Comparison of ENCODE assay signal across 16 cellular contexts in the genomic region with DNA sequence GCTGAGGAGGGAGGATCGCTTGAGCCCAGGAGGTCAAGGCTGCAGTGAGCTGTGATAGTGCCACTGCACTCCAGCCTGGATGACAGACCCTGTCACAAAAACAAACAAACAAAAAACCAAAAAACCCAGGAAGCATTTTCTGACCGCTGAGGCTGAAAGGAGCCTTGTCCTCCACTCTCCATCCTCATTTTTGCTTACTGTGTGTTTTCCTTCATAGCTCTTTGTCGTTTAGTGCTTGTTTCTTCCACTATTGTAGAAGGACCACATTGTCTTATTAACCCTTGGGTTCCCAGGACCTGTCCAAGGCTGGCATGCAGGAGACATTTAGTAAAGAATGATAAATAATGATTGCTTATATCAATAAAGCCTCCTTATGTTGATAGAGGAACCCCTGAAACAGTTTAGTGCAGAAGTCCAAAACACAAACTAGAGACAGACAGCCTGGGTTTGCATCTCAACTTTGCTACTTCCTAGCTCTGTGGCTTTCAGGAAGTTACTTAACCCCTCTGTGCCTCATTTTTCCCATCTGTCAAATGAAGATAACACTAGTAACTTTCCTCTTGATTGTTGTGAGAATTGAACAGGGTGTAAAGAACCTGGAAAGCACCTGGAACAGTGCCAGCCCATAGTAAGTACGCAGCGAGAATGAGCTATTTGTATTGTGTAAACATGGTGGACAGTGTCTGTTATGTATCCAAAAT.
DNase-seq lines count a peak whose midpoint lies in the region; ATAC-seq, FAIRE-seq and TF ChIP-seq lines count a peak whose summit lies in the region.
"Had no signal": no experiment of that assay in that cellular context is flagged by ENCODE, and none has a peak within 500 bp of the region (broad histone marks: within the 10 kb centered on the region; RNA-seq: fewer than 3 reads in every experiment).

No MANE protein-coding gene starts in this region.

- in situ Hi-C loops in GM12878 (cut with MboI) = no loop called here

- RAD21 ChIA-PET in GM12878 (lab: Charles Lee; ENCODE audit: unreplicated experiment) = interaction anchor here (0.9 to 3.1 kb wide), 11 partner anchors 9 to 844 kb away, joined by 3 to 24 read pairs (median 6); partner anchors contain the start of gene TRIB2

- peak overlapping the region; percentile 51; the same call in 1 of the 2 replicates for H3K4me3 ChIP-seq in GM12878
- H3K4me3 ChIP-seq: adrenal gland, gastrocnemius medialis, smooth muscle cell had no signal

- H3K4me1 ChIP-seq in GM12878 (ENCODE audit: control insufficient read depth, insufficient read depth, low read length) = peaks cover 12% of the 10 kb centered on the region
- H3K4me1 ChIP-seq: gastrocnemius medialis had no signal

- SMC1A ChIA-PET in GM12878 (lab: Charles Lee; ENCODE audit: uncharacterized antibody, unreplicated experiment) = interaction anchor here (0.8 to 2.8 kb wide), 24 partner anchors 8 to 845 kb away, joined by 3 to 17 read pairs (median 4); partner anchors contain the start of gene TRIB2

- H4K20me1 ChIP-seq in GM12878 (ENCODE audit: control insufficient read depth, insufficient read depth) = no peaks in the 10 kb centered on the region

- peak overlapping the region; percentile 56 for H3K4me2 ChIP-seq in GM12878 (ENCODE audit: control insufficient read depth, insufficient read depth)
- H3K4me2 ChIP-seq: smooth muscle cell had no signal

- peak overlapping the region; percentile 63 for H2AFZ ChIP-seq in GM12878 (ENCODE audit: control insufficient read depth, low read depth, low read length)

- DNase-seq in NCI-H2029 (lab: John Stamatoyannopoulos, UW) (peak; percentile 11), NCI-H2029 treated with DMSO at 0.1 percent for 48 hours (lab: John Stamatoyannopoulos, UW) (no peak), MV-4-11 (lab: John Stamatoyannopoulos, UW) (peak; percentile 2), GM12878 (ENCODE audit: low read depth, low spot score) (peak; percentile 64), kidney tubule cell (ENCODE audit: low spot score) (peak; percentile 23), activated gamma-delta T cell (lab: John Stamatoyannopoulos, UW) (no peak), COLO829 (ENCODE audit: low spot score) (no peak)
- DNase-seq: activated B cell treated with CpG ODN at 0.5 μM for 24 hours; activated T-cell treated with anti-CD3 and anti-CD28 coated beads for 4 hours; adrenal gland; effector memory CD4-positive, alpha-beta T cell; gastrocnemius medialis; OCI-M1 had no signal

- TF ChIP-seq RAD21 in GM12878 (IDR thresholded peaks at IDR 0.05; ENCODE audit: insufficient read depth, low read depth, low read length) = no peak

- peaks cover 0 to 3% of the 10 kb centered on the region in 2 experiments; a peak in 2 of 4 replicates for H3K36me3 ChIP-seq in GM12878 (ENCODE audit: control insufficient read depth in 2 of 2, insufficient read depth in 2 of 2, low read length in 1 of 2)
- H3K36me3 ChIP-seq: adrenal gland, gastrocnemius medialis had no signal

- no peaks in the 10 kb centered on the region for H3K27me3 ChIP-seq in GM12878 (replicated peaks in 1 of 2; ENCODE audit: control insufficient read depth in 2 of 2, insufficient read depth in 2 of 2, low read length in 1 of 2)
- H3K27me3 ChIP-seq: adrenal gland, gastrocnemius medialis had no signal

- CTCF ChIA-PET in GM12878 (lab: Yijun Ruan, JAX) = interaction anchor here (0.7 to 3.6 kb wide), 9 partner anchors 8 to 845 kb away, joined by 3 to 25 read pairs (median 4); partner anchors contain the start of gene TRIB2

- H3K9ac ChIP-seq in GM12878 (ENCODE audit: control insufficient read depth, insufficient read depth, low read length) = peak overlapping the region; percentile 13; the same call in 1 of the 2 replicates

- ATAC-seq in GM12878 (peak; percentile 30), GM21390 (IDR thresholded peaks at IDR 0.05; ENCODE audit: unreplicated experiment) (no peak)
- ATAC-seq: gastrocnemius medialis had no signal

- peak overlapping the region; percentile 48 for H3K27ac ChIP-seq in GM12878 (ENCODE audit: control insufficient read depth, insufficient read depth)
- H3K27ac ChIP-seq: adrenal gland, gastrocnemius medialis had no signal

- intact Hi-C loops in GM12878 (cut with micrococcal nuclease; ENCODE audit: unreplicated experiment) = no loop called here

- peaks cover 73% of the 10 kb centered on the region for H3K79me2 ChIP-seq in GM12878 (ENCODE audit: control insufficient read depth, insufficient read depth, low read length)

- BruUV-seq in GM12878 (replicated peaks; lab: Mats Ljungman, UMichigan) = no TSS peak

- 74% methylated on average over 5 of the region's 5 CpGs for WGBS in GM12878 (ENCODE audit: insufficient coverage, insufficient replicate concordance, low lambda C conversion rate, missing lambda C conversion rate)

- TF ChIP-seq EP300 in GM12878 (IDR thresholded peaks at IDR 0.05; ENCODE audit: borderline replicate concordance in 1 of 2, control insufficient read depth in 1 of 2, low read depth in 2 of 2, low read length in 2 of 2) = no peak

- no peak for TF ChIP-seq CTCF in GM12878 (IDR thresholded peaks at IDR 0.05 in 2 of 3, conservative IDR thresholded peaks at IDR 0.05 in 1 of 3; ENCODE audit: control insufficient read depth in 2 of 3, extremely low read depth in 1 of 3, insufficient read depth in 1 of 3, low read depth in 3 of 3, low read length in 3 of 3)

- POLR2A ChIA-PET in GM12878 (lab: Charles Lee) = interaction anchor here (0.5 to 1.8 kb wide), 10 partner anchors 9 to 845 kb away, joined by 3 to 6 read pairs (median 3); no protein-coding TSS in a partner anchor

- no peaks in the 10 kb centered on the region; the same call in 2 of the 3 replicates for H3K9me3 ChIP-seq in GM12878 (replicated peaks; ENCODE audit: control insufficient read depth, insufficient read depth, low read length)
- H3K9me3 ChIP-seq: adrenal gland, gastrocnemius medialis had no signal

- FAIRE-seq in GM12878 (lab: Jason Lieb, UNC) = no peak
- FAIRE-seq: A204.1 had no signal

- TF ChIP-seq POLR2A in GM12878 (IDR thresholded peaks at IDR 0.05; ENCODE audit: low read depth, low read length) = no peak

TF ChIP-seq in GM12878, 131 proteins besides CTCF, POLR2A, EP300 and RAD21 (continues in another document):
- no peak for TF ChIP-seq HDGF (IDR thresholded peaks at IDR 0.05)
- TF ChIP-seq, protein P1, sequence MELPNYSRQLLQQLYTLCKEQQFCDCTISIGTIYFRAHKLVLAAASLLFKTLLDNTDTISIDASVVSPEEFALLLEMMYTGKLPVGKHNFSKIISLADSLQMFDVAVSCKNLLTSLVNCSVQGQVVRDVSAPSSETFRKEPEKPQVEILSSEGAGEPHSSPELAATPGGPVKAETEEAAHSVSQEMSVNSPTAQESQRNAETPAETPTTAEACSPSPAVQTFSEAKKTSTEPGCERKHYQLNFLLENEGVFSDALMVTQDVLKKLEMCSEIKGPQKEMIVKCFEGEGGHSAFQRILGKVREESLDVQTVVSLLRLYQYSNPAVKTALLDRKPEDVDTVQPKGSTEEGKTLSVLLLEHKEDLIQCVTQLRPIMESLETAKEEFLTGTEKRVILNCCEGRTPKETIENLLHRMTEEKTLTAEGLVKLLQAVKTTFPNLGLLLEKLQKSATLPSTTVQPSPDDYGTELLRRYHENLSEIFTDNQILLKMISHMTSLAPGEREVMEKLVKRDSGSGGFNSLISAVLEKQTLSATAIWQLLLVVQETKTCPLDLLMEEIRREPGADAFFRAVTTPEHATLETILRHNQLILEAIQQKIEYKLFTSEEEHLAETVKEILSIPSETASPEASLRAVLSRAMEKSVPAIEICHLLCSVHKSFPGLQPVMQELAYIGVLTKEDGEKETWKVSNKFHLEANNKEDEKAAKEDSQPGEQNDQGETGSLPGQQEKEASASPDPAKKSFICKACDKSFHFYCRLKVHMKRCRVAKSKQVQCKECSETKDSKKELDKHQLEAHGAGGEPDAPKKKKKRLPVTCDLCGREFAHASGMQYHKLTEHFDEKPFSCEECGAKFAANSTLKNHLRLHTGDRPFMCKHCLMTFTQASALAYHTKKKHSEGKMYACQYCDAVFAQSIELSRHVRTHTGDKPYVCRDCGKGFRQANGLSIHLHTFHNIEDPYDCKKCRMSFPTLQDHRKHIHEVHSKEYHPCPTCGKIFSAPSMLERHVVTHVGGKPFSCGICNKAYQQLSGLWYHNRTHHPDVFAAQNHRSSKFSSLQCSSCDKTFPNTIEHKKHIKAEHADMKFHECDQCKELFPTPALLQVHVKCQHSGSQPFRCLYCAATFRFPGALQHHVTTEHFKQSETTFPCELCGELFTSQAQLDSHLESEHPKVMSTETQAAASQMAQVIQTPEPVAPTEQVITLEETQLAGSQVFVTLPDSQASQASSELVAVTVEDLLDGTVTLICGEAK (IDR thresholded peaks at IDR 0.05; ENCODE audit: borderline replicate concordance) = peak; percentile 24; the same call in 1 of the 2 replicates
- no peak for TF ChIP-seq ESRRA (IDR thresholded peaks at IDR 0.05; ENCODE audit: low read length)
- TF ChIP-seq RELA (IDR thresholded peaks at IDR 0.05; ENCODE audit: borderline replicate concordance, partially characterized antibody) = peak; percentile 84
- TF ChIP-seq MEF2B (IDR thresholded peaks at IDR 0.05; ENCODE audit: partially characterized antibody, poor library complexity, severe bottlenecking) = no peak
- TF ChIP-seq SMAD1 (IDR thresholded peaks at IDR 0.05; ENCODE audit: low read depth, partially characterized antibody) = peak; percentile 87
- peak; percentile 69; the same call in 1 of the 2 replicates for TF ChIP-seq SMARCA5 (IDR thresholded peaks at IDR 0.05)
- TF ChIP-seq, protein P2, sequence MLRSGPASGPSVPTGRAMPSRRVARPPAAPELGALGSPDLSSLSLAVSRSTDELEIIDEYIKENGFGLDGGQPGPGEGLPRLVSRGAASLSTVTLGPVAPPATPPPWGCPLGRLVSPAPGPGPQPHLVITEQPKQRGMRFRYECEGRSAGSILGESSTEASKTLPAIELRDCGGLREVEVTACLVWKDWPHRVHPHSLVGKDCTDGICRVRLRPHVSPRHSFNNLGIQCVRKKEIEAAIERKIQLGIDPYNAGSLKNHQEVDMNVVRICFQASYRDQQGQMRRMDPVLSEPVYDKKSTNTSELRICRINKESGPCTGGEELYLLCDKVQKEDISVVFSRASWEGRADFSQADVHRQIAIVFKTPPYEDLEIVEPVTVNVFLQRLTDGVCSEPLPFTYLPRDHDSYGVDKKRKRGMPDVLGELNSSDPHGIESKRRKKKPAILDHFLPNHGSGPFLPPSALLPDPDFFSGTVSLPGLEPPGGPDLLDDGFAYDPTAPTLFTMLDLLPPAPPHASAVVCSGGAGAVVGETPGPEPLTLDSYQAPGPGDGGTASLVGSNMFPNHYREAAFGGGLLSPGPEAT (IDR thresholded peaks at IDR 0.05; ENCODE audit: low read depth) = peak; percentile 81

Comparison
In these comparisons a context has a peak if more than half of its experiments do, and no peak if none do; other contexts are left out.
1. DNase-seq: peak in NCI-H2029 (single experiment), MV-4-11 (single experiment), GM12878 (single experiment) and kidney tubule cell (single experiment); none in NCI-H2029 treated with DMSO at 0.1 percent for 48 hours (single experiment), activated gamma-delta T cell (single experiment) and COLO829 (single experiment).